Comparison of ENCODE assay signal across 1 cellular context in genomic region chr1:21022279-21023040, GRCh38.
A peak's percentile ranks its signal among the peaks of the same experiment; 100 is the strongest.
TF ChIP-seq lines count a peak whose summit lies in the region.

No MANE protein-coding gene starts in this region.

TF ChIP-seq in K562, 482 proteins besides CTCF, POLR2A, EP300 and RAD21 (continued from another document and continues in another):
- TF ChIP-seq ATF6 (CRISPR knock-in tag; IDR thresholded peaks at IDR 0.05) (0 out of 2 replicates have a peak, but pooled peaks have one; percentile 9), TCF7L2 (IDR thresholded peaks at IDR 0.05; ENCODE audit: low read depth, low read length) (no peak), EP400 (IDR thresholded peaks at IDR 0.05) (peak; percentile 76), U2AF2 (optimal IDR thresholded peaks at IDR 0.05; ENCODE audit: low read depth, low read length) (no peak), MCM2 (IDR thresholded peaks at IDR 0.05; ENCODE audit: low read depth) (no peak), E2F5 (CRISPR knock-in tag; IDR thresholded peaks at IDR 0.05) (no peak; the same call in 1 of the 2 replicates), PBX2 (CRISPR knock-in tag; IDR thresholded peaks at IDR 0.05; ENCODE audit: low read depth) (no peak), PBX2 (tag; conservative IDR thresholded peaks at IDR 0.05; ENCODE audit: low read depth) (peak; percentile 96), COPS2 (conservative IDR thresholded peaks at IDR 0.05) (no peak), ZNF354B (CRISPR knock-in tag; IDR thresholded peaks at IDR 0.05) (no peak), PHTF2 (CRISPR knock-in tag; IDR thresholded peaks at IDR 0.05) (no peak; the same call in 1 of the 2 replicates), ZNF57 (CRISPR knock-in tag; IDR thresholded peaks at IDR 0.05) (no peak), CREB5 (CRISPR knock-in tag; IDR thresholded peaks at IDR 0.05) (no peak), CTCFL (IDR thresholded peaks at IDR 0.05; ENCODE audit: borderline replicate concordance, insufficient read depth, low read depth, low read length, poor library complexity, severe bottlenecking) (no peak), CREBBP (IDR thresholded peaks at IDR 0.05; ENCODE audit: low read depth, low read length) (no peak), ZBTB9 (CRISPR knock-in tag; IDR thresholded peaks at IDR 0.05) (peak; percentile 80), KAT2B (IDR thresholded peaks at IDR 0.05; ENCODE audit: low read depth, low read length) (no peak), HDAC8 (tag; IDR thresholded peaks at IDR 0.05) (no peak), ZBTB34 (CRISPR knock-in tag; IDR thresholded peaks at IDR 0.05) (no peak), TEAD1 (CRISPR knock-in tag; IDR thresholded peaks at IDR 0.05) (peak in 1 of 2 experiments; percentile 72; a peak in 1 of 4 replicates), ZNF41 (CRISPR knock-in tag; conservative IDR thresholded peaks at IDR 0.05) (0 out of 2 replicates have a peak, but pooled peaks have one; percentile 17), CREB3 (tag; conservative IDR thresholded peaks at IDR 0.05; ENCODE audit: low read depth) (peak; percentile 89; the same call in 1 of the 2 replicates), ZNF311 (CRISPR knock-in tag; IDR thresholded peaks at IDR 0.05) (no peak), POU5F1 (IDR thresholded peaks at IDR 0.05; ENCODE audit: borderline replicate concordance, low read depth, low read length, partially characterized antibody) (no peak), ZNF232 (CRISPR knock-in tag; IDR thresholded peaks at IDR 0.05) (no peak), SNIP1 (IDR thresholded peaks at IDR 0.05; ENCODE audit: low read depth) (0 out of 2 replicates have a peak, but pooled peaks have one; percentile 7), PATZ1 (CRISPR knock-in tag; IDR thresholded peaks at IDR 0.05; ENCODE audit: borderline replicate concordance) (no peak), ZNF785 (CRISPR knock-in tag; IDR thresholded peaks at IDR 0.05) (no peak), ZNF239 (CRISPR knock-in tag; IDR thresholded peaks at IDR 0.05) (peak; percentile 57; the same call in 1 of the 2 replicates), ZNF592 (IDR thresholded peaks at IDR 0.05) (peak; percentile 97), RBBP5 (IDR thresholded peaks at IDR 0.05; ENCODE audit: borderline replicate concordance, insufficient read depth, low read length, poor library complexity, severe bottlenecking) (no peak), CLOCK (CRISPR knock-in tag; IDR thresholded peaks at IDR 0.05; ENCODE audit: borderline replicate concordance) (no peak), GABPB2 (CRISPR knock-in tag; conservative IDR thresholded peaks at IDR 0.05) (no peak), ETV6 (IDR thresholded peaks at IDR 0.05; ENCODE audit: borderline replicate concordance in 1 of 2, low read depth in 2 of 2, low read length in 1 of 2) (peak in 1 of 2 experiments; percentile 88; a peak in 2 of 4 replicates), ETV6 (CRISPR knock-in tag; IDR thresholded peaks at IDR 0.05; ENCODE audit: borderline replicate concordance) (no peak)
